In genomic region chr7:98724591-98724990, GRCh38 we compare ENCODE assay signal across 25 cellular contexts.
A peak's percentile ranks its signal among the peaks of the same experiment; 100 is the strongest.
DNase-seq lines count a peak whose midpoint lies in the region; ATAC-seq, FAIRE-seq and TF ChIP-seq lines count a peak whose summit lies in the region.
"Had no signal": no experiment of that assay in that cellular context is flagged by ENCODE, and none has a peak within 500 bp of the region (broad histone marks: within the 10 kb centered on the region; RNA-seq: fewer than 3 reads in every experiment).

No MANE protein-coding gene starts in this region.

- TF ChIP-seq CTCF in kidney (IDR thresholded peaks at IDR 0.05; ENCODE audit: borderline replicate concordance, extremely low read depth, insufficient read depth) = no peak

- H3K9ac ChIP-seq in iPS-15b (ENCODE audit: low read depth, low read length) (peak overlapping the region; percentile 12), kidney (ENCODE audit: low read length in 2 of 2) (no peak overlapping the region)

- peaks cover 12% of the 10 kb centered on the region for H3K4me1 ChIP-seq in iPS-15b (ENCODE audit: control insufficient read depth, insufficient read depth, low read length)
- H3K4me1 ChIP-seq in kidney (ENCODE audit: control insufficient read depth in 1 of 2, insufficient read depth in 1 of 2, low read depth in 1 of 2, low read length in 2 of 2) = no peaks in the 10 kb centered on the region
- H3K4me1 ChIP-seq: BE2C, HAP-1, SJCRH30 had no signal

- FAIRE-seq in urothelium cell line (lab: Jason Lieb, UNC) (no peak), kidney (lab: Jason Lieb, UNC) (no peak)
- FAIRE-seq: GM12892, GM19239 had no signal

- H3K36me3 ChIP-seq in iPS-15b (ENCODE audit: control insufficient read depth, insufficient read depth, low read length) (no peaks in the 10 kb centered on the region), kidney (ENCODE audit: control insufficient read depth in 1 of 2, insufficient read depth in 2 of 2, low read length in 2 of 2) (no peaks in the 10 kb centered on the region)
- H3K36me3 ChIP-seq: BE2C, HAP-1, SJCRH30 had no signal

- no peaks in the 10 kb centered on the region for H3K9me3 ChIP-seq in iPS-15b (ENCODE audit: control insufficient read depth, insufficient read depth, low read length)
- H3K9me3 ChIP-seq in kidney (ENCODE audit: control insufficient read depth in 1 of 2, low read length in 2 of 2) = no peaks in the 10 kb centered on the region
- H3K9me3 ChIP-seq: BE2C, HAP-1, SJCRH30 had no signal

- intact Hi-C loops in kidney (cut with DNase I) = no loop called here

- H3K4me3 ChIP-seq in iPS-15b (ENCODE audit: low read depth, low read length) (no peak overlapping the region), kidney (ENCODE audit: low read length in 2 of 2) (no peak overlapping the region)
- H3K4me3 ChIP-seq: HAP-1, SJCRH30 had no signal

- H3K27ac ChIP-seq in kidney (ENCODE audit: low read depth in 2 of 2, low read length in 2 of 2) = no peak overlapping the region
- H3K27ac ChIP-seq: SJCRH30 had no signal

- DNase-seq in GOT3 (lab: John Stamatoyannopoulos, UW) (peak; percentile 21), M059J (ENCODE audit: low read depth) (peak; percentile 18), urothelium cell line (ENCODE audit: low spot score) (peak; percentile 58), NCI-H526 (lab: John Stamatoyannopoulos, UW) (no peak), kidney (no peak)
- DNase-seq: BE2C; CD8-positive, alpha-beta memory T cell; DMS 273 treated with DMSO at 0.1 percent for 48 hours; DMS79; MV-4-11; NCI-H1105; NCI-H1436 treated with DMSO at 0.1 percent for 48 hours; NCI-H187 treated with DMSO at 0.1 percent for 48 hours; NCI-H2171 treated with DMSO at 0.1 percent for 48 hours; NCI-H345; NCI-H510A treated with DMSO at 0.1 percent for 48 hours; NCI-H774; SJCRH30 had no signal

- H3K27me3 ChIP-seq in iPS-15b (ENCODE audit: control insufficient read depth, insufficient read depth, low read length) = no peaks in the 10 kb centered on the region
- H3K27me3 ChIP-seq: BE2C, SJCRH30 had no signal

- ATAC-seq in GM18520 (IDR thresholded peaks at IDR 0.05; ENCODE audit: unreplicated experiment) = no peak
- ATAC-seq: Right ventricle myocardium inferior, SK-N-SH treated with all-trans-retinoic acid at 6 μM for 48 hours had no signal

Comparison
In these comparisons a context has a peak if more than half of its experiments do, and no peak if none do; other contexts are left out.
1. DNase-seq: peak in GOT3 (single experiment), M059J (single experiment) and urothelium cell line (single experiment); none in NCI-H526 (0 of 2) and kidney (single experiment).